ENCODE assay signal across 17 cellular contexts in the genomic region with DNA sequence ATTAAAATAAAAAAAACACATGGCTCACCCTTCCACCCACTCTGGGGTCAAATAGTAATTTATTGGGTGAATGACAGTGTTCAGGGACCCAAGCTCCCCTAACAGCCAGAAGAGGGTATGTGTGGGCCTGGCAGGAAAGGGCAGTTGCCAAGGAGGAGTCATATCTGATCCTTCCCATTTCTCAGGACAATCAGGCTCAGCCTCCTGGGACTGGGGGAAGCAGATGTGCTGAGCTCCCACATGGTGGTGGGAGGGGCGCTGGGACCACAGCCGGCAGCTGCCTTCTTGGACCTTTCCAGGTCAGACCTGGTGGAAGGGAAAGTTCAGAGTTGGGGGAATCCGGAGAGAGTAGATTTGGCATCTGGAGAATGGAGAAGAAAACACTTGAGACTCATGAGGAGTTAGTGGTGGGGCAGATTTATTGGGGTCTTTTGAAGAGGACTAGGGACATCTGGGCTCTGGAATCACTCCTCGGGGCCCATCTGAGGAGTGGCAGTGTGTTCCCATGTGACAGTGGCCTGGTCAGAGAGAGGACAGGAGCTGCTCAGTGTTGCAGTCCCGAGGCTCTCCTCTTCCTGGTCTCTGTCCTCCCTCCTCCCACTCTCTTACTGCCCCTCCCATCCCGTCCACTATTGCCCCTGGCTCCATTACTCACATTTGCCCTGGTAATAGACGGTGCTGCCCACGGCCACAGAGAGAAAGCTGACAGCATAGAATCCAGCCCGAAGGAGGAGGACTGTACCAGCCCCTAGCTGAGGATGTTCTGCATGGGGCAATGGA. TPM values are rescaled to one million over a fixed set of nuclear protein-coding genes. Genes with fewer than 3 reads are reported as not detected.
A peak's percentile ranks its signal among the peaks of the same experiment; 100 is the strongest.
DNase-seq lines count a peak whose midpoint lies in the region; ATAC-seq, FAIRE-seq and TF ChIP-seq lines count a peak whose summit lies in the region.
"Had no signal": no experiment of that assay in that cellular context is flagged by ENCODE, and none has a peak within 500 bp of the region (broad histone marks: within the 10 kb centered on the region; RNA-seq: fewer than 3 reads in every experiment).

No MANE protein-coding gene starts in this region.

- peak overlapping the region; percentile 93 for H3K4me2 ChIP-seq in Loucy (ENCODE audit: low read depth, low read length, poor library complexity, severe bottlenecking)
- no peak overlapping the region for H3K4me2 ChIP-seq in GM12878 (ENCODE audit: control insufficient read depth, insufficient read depth)
- no peak overlapping the region for H3K4me2 ChIP-seq in osteoblast (ENCODE audit: insufficient read depth, low read length)
- H3K4me2 ChIP-seq: smooth muscle cell had no signal

- TF ChIP-seq CTCF in Loucy (conservative IDR thresholded peaks at IDR 0.05; ENCODE audit: low read length), result no peak
- TF ChIP-seq CTCF in GM12878 (IDR thresholded peaks at IDR 0.05 in 2 of 3, conservative IDR thresholded peaks at IDR 0.05 in 1 of 3; ENCODE audit: control insufficient read depth in 2 of 3, extremely low read depth in 1 of 3, insufficient read depth in 1 of 3, low read depth in 3 of 3, low read length in 3 of 3), result no peak
- TF ChIP-seq CTCF in osteoblast (IDR thresholded peaks at IDR 0.05; ENCODE audit: extremely low read depth, low read depth, low read length), result no peak

- H2AFZ ChIP-seq in Loucy (ENCODE audit: low read length) (no peak overlapping the region), GM12878 (ENCODE audit: control insufficient read depth, low read depth, low read length) (no peak overlapping the region), osteoblast (ENCODE audit: low read length) (peak overlapping the region; percentile 77)

- H3K9ac ChIP-seq in Loucy (ENCODE audit: low read depth, low read length, poor library complexity, severe bottlenecking) (peak overlapping the region; percentile 85), GM12878 (ENCODE audit: control insufficient read depth, insufficient read depth, low read length) (no peak overlapping the region)

- H4K20me1 ChIP-seq in Loucy (ENCODE audit: insufficient read depth, low read length, poor library complexity, severe bottlenecking) (no peaks in the 10 kb centered on the region), GM12878 (ENCODE audit: control insufficient read depth, insufficient read depth) (no peaks in the 10 kb centered on the region), osteoblast (ENCODE audit: insufficient read depth, low read length) (no peaks in the 10 kb centered on the region)

- TF ChIP-seq POLR2A in GM12878 (IDR thresholded peaks at IDR 0.05; ENCODE audit: low read depth, low read length), result no peak
- TF ChIP-seq POLR2A in GM18505 (IDR thresholded peaks at IDR 0.05; ENCODE audit: borderline replicate concordance, extremely low read depth, insufficient read depth, insufficient read length), result no peak

- intact Hi-C loops in activated CD4-positive, alpha-beta memory T cell treated with anti-CD3 and anti-CD28 coated beads for 36 hours (cut with micrococcal nuclease), result no loop called here
- intact Hi-C loops in GM12878 (cut with micrococcal nuclease; ENCODE audit: unreplicated experiment), result no loop called here

- no peak for FAIRE-seq in GM12878 (lab: Jason Lieb, UNC)

- TF ChIP-seq EP300 in GM12878 (IDR thresholded peaks at IDR 0.05; ENCODE audit: borderline replicate concordance in 1 of 2, control insufficient read depth in 1 of 2, low read depth in 2 of 2, low read length in 2 of 2), result no peak

- H3K9me3 ChIP-seq in Loucy (ENCODE audit: insufficient read depth, low read depth, low read length) (no peaks in the 10 kb centered on the region), GM12878 (replicated peaks; ENCODE audit: control insufficient read depth, insufficient read depth, low read length) (no peaks in the 10 kb centered on the region), osteoblast (ENCODE audit: low read depth, low read length) (no peaks in the 10 kb centered on the region)

- ATAC-seq in GM12878 (no peak), GM18505 (IDR thresholded peaks at IDR 0.05; ENCODE audit: unreplicated experiment) (no peak)

- POLR2A ChIA-PET in activated CD4-positive, alpha-beta memory T cell treated with anti-CD3 and anti-CD28 coated beads, Interleukin-2, amount 10 ng/mL, durations not matched to agents 7 days and 5 days (lab: Charles Lee), result interaction anchor here (0.9 to 36.9 kb wide), 4 partner anchors 4 to 94 kb away, joined by 4 to 1578 read pairs (median 796); a partner anchor contains a TSS
- POLR2A ChIA-PET in activated CD4-positive, alpha-beta memory T cell treated with anti-CD3 and anti-CD28 coated beads for 36 hours (lab: Charles Lee), result interaction anchor here (0.6 to 18.2 kb wide), 4 partner anchors 9 to 29 kb away, joined by 3 to 259 read pairs (median 4); a partner anchor contains a TSS
- POLR2A ChIA-PET in GM12878 (lab: Charles Lee), result interaction anchor here (0.8 to 17.1 kb wide), 4 partner anchors 7 to 39 kb away, joined by 4 to 282 read pairs (median 193); a partner anchor contains a TSS

- peak overlapping the region; percentile 44 for H3K27ac Mint-ChIP-seq in activated CD4-positive, alpha-beta memory T cell treated with anti-CD3 and anti-CD28 coated beads, Interleukin-2, amount 10 ng/mL, durations not matched to agents 7 days and 5 days
- no peak overlapping the region for H3K27ac Mint-ChIP-seq in activated CD4-positive, alpha-beta memory T cell treated with anti-CD3 and anti-CD28 coated beads for 36 hours

- H3K9me3 Mint-ChIP-seq in activated CD4-positive, alpha-beta memory T cell treated with anti-CD3 and anti-CD28 coated beads, Interleukin-2, amount 10 ng/mL, durations not matched to agents 7 days and 5 days, result no peaks in the 10 kb centered on the region
- H3K9me3 Mint-ChIP-seq in activated CD4-positive, alpha-beta memory T cell treated with anti-CD3 and anti-CD28 coated beads for 36 hours, result no peaks in the 10 kb centered on the region

- peaks cover 3% of the 10 kb centered on the region; the same call in 1 of the 2 replicates for H3F3A ChIP-seq in Loucy (ENCODE audit: low read depth)

- H3K27ac ChIP-seq in GM12878 (ENCODE audit: control insufficient read depth, insufficient read depth) (no peak overlapping the region; the same call in 1 of the 2 replicates), osteoblast (ENCODE audit: low read depth, low read length) (no peak overlapping the region)
- H3K27ac ChIP-seq: coronary artery had no signal

- H3K4me1 ChIP-seq in Loucy (ENCODE audit: insufficient read depth, low read length, poor library complexity, severe bottlenecking) (peaks cover 67% of the 10 kb centered on the region), GM12878 (ENCODE audit: control insufficient read depth, insufficient read depth, low read length) (peaks cover 55% of the 10 kb centered on the region), osteoblast (ENCODE audit: insufficient read depth, low read length) (peaks cover 5% of the 10 kb centered on the region)

- H3K79me2 ChIP-seq in Loucy (ENCODE audit: insufficient read depth, low read length), result peaks cover 36% of the 10 kb centered on the region
- peaks cover 1% of the 10 kb centered on the region; the same call in 1 of the 2 replicates for H3K79me2 ChIP-seq in GM12878 (ENCODE audit: control insufficient read depth, insufficient read depth, low read length)
- H3K79me2 ChIP-seq in osteoblast (ENCODE audit: insufficient read depth, low read length), result no peaks in the 10 kb centered on the region

- no peaks in the 10 kb centered on the region for H3K27me3 ChIP-seq in Loucy (ENCODE audit: insufficient read depth, low read length, poor library complexity, severe bottlenecking)
- H3K27me3 ChIP-seq in GM12878 (replicated peaks in 1 of 2; ENCODE audit: control insufficient read depth in 2 of 2, insufficient read depth in 2 of 2, low read length in 1 of 2), result no peaks in the 10 kb centered on the region
- H3K27me3 ChIP-seq in osteoblast (ENCODE audit: insufficient read depth, low read length), result no peaks in the 10 kb centered on the region

- no peaks in the 10 kb centered on the region for H3K27me3 Mint-ChIP-seq in activated CD4-positive, alpha-beta memory T cell treated with anti-CD3 and anti-CD28 coated beads, Interleukin-2, amount 10 ng/mL, durations not matched to agents 7 days and 5 days
- no peaks in the 10 kb centered on the region for H3K27me3 Mint-ChIP-seq in activated CD4-positive, alpha-beta memory T cell treated with anti-CD3 and anti-CD28 coated beads for 36 hours

- DNase-seq in activated CD4-positive, alpha-beta memory T cell treated with anti-CD3 and anti-CD28 coated beads, Interleukin-2, amount 10 ng/mL, durations not matched to agents 7 days and 5 days, result no peak
- no peak for DNase-seq in activated CD4-positive, alpha-beta memory T cell treated with anti-CD3 and anti-CD28 coated beads for 36 hours
- no peak for DNase-seq in GM12878 (ENCODE audit: low read depth, low spot score)
- peak; percentile 73 for DNase-seq in osteoblast (ENCODE audit: insufficient read length, low spot score, missing footprints)
- DNase-seq in hepatic stellate cell (ENCODE audit: low spot score), result no peak
- DNase-seq in 8988T, result no peak
- DNase-seq: activated naive CD4-positive, alpha-beta T cell treated with Interleukin-2 at 50 U/mL for 16 hours; NCI-H1048; NCI-H446; RPMI8226 had no signal

- in situ Hi-C loops in GM12878 (cut with MboI), result no loop called here

- TF ChIP-seq RAD21 in GM12878 (IDR thresholded peaks at IDR 0.05; ENCODE audit: insufficient read depth, low read depth, low read length), result no peak

- H3K36me3 ChIP-seq in Loucy (ENCODE audit: insufficient read depth, low read length) (no peaks in the 10 kb centered on the region), GM12878 (ENCODE audit: control insufficient read depth in 2 of 2, insufficient read depth in 2 of 2, low read length in 1 of 2) (no peaks in the 10 kb centered on the region), osteoblast (ENCODE audit: insufficient read depth, low read length) (no peaks in the 10 kb centered on the region)

- peaks cover 84% of the 10 kb centered on the region for H3K4me1 Mint-ChIP-seq in activated CD4-positive, alpha-beta memory T cell treated with anti-CD3 and anti-CD28 coated beads, Interleukin-2, amount 10 ng/mL, durations not matched to agents 7 days and 5 days
- peaks cover 66% of the 10 kb centered on the region for H3K4me1 Mint-ChIP-seq in activated CD4-positive, alpha-beta memory T cell treated with anti-CD3 and anti-CD28 coated beads for 36 hours (ENCODE audit: low read depth)

- 66% methylated on average over 9 of the region's 9 CpGs for WGBS in GM12878 (ENCODE audit: insufficient coverage, insufficient replicate concordance, low lambda C conversion rate, missing lambda C conversion rate)

- SMC1A ChIA-PET in GM12878 (lab: Charles Lee; ENCODE audit: uncharacterized antibody, unreplicated experiment), result interaction anchor here (1.0 to 45.5 kb wide), 3 partner anchors 6 to 34 kb away, joined by 3 to 1989 read pairs (median 523); a partner anchor contains a TSS

- RAD21 ChIA-PET in GM12878 (lab: Charles Lee; ENCODE audit: unreplicated experiment), result interaction anchor here (1.4 to 17.5 kb wide), 4 partner anchors 7 to 36 kb away, joined by 3 to 620 read pairs (median 237); a partner anchor contains a TSS

- H3K4me3 ChIP-seq in Loucy (ENCODE audit: low read length, poor library complexity, severe bottlenecking), result peak overlapping the region; percentile 70
- no peak overlapping the region for H3K4me3 ChIP-seq in GM12878
- H3K4me3 ChIP-seq in osteoblast (ENCODE audit: insufficient read depth, low read length), result no peak overlapping the region
- H3K4me3 ChIP-seq: coronary artery, smooth muscle cell had no signal

- no TSS peak for BruUV-seq in GM12878 (replicated peaks; lab: Mats Ljungman, UMichigan)

- H3K9me2 ChIP-seq in Loucy (replicated peaks; ENCODE audit: low read depth, low read length), result no peaks in the 10 kb centered on the region

- H3K36me3 Mint-ChIP-seq in activated CD4-positive, alpha-beta memory T cell treated with anti-CD3 and anti-CD28 coated beads, Interleukin-2, amount 10 ng/mL, durations not matched to agents 7 days and 5 days (ENCODE audit: low read depth), result peaks cover 31% of the 10 kb centered on the region
- peaks cover 1% of the 10 kb centered on the region for H3K36me3 Mint-ChIP-seq in activated CD4-positive, alpha-beta memory T cell treated with anti-CD3 and anti-CD28 coated beads for 36 hours

- peak overlapping the region; percentile 17 for H3K4me3 Mint-ChIP-seq in activated CD4-positive, alpha-beta memory T cell treated with anti-CD3 and anti-CD28 coated beads, Interleukin-2, amount 10 ng/mL, durations not matched to agents 7 days and 5 days
- no peak overlapping the region for H3K4me3 Mint-ChIP-seq in activated CD4-positive, alpha-beta memory T cell treated with anti-CD3 and anti-CD28 coated beads for 36 hours

- CTCF ChIA-PET in activated CD4-positive, alpha-beta memory T cell treated with anti-CD3 and anti-CD28 coated beads, Interleukin-2, amount 10 ng/mL, durations not matched to agents 7 days and 5 days (lab: Charles Lee), result interaction anchor here (1.8 to 18.7 kb wide), 4 partner anchors 6 to 43 kb away, joined by 4 to 640 read pairs (median 204); a partner anchor contains a TSS
- CTCF ChIA-PET in activated CD4-positive, alpha-beta memory T cell treated with anti-CD3 and anti-CD28 coated beads for 36 hours (lab: Charles Lee), result interaction anchor here (14.7 to 28.8 kb wide), 3 partner anchors 4 to 36 kb away, joined by 740 to 1658 read pairs (median 740); a partner anchor contains a TSS
- CTCF ChIA-PET in GM12878 (lab: Yijun Ruan, JAX), result interaction anchor here (2.2 to 31.0 kb wide), 3 partner anchors 9 to 34 kb away, joined by 16 to 2098 read pairs (median 789); a partner anchor contains a TSS

RNA-seq across cellular contexts. Expression of a gene that starts 3.0 kb away (rescaled TPM):
- 10 to 100 TPM; 69.8 to 74.5 TPM for total RNA-seq in activated CD4-positive, alpha-beta memory T cell treated with anti-CD3 and anti-CD28 coated beads, Interleukin-2, amount 10 ng/mL, durations not matched to agents 7 days and 5 days
- total RNA-seq in activated CD4-positive, alpha-beta memory T cell treated with anti-CD3 and anti-CD28 coated beads for 36 hours, result 10 to 100 TPM; 15.7 to 16.9 TPM
- total RNA-seq in GM12878 (2013; cell fraction: nucleolus; rRNA removed), result 1.6 and 2.5 TPM in 2 replicates
- total RNA-seq in GM12878 (2014; rRNA removed) (12.2 and 16.8 TPM in 2 replicates), GM12878 (2014; rRNA removed; fragmentation: Illumina TruSeq; extraction: Trizol) (16.4 and 19.1 TPM in 2 replicates), GM12878 (2021) (16.5 and 20.6 TPM in 2 replicates), osteoblast (0.29 TPM in 1 of 2 replicates, not detected in the other)
- 8.2 TPM for polyA plus RNA-seq in GM12878 (2011; ENCODE audit: low read depth)
- polyA plus RNA-seq in GM12878 (2011; rRNA removed) (2.9 and 4.1 TPM in 2 replicates), GM12878 (2014; fragmentation: Illumina TruSeq; extraction: Trizol) (22.3 and 23.3 TPM in 2 replicates), GM12878 (2014; fragmentation: Nextera tagmentation; extraction: Ambion mirVana) (10 to 100 TPM; 30.0 to 35.5 TPM), GM12878 (2014; rRNA removed) (21.2 and 26.3 TPM in 2 replicates), GM12878 (2016; fragmentation: Nextera tagmentation; extraction: Ambion mirVana) (10 to 100 TPM; 10.0 to 11.9 TPM)
- 3.4 and 5.0 TPM in 2 replicates for polyA plus RNA-seq in GM12878 (2011; cell fraction: cytosol; rRNA removed)
- 3.6 and 5.1 TPM in 2 replicates for polyA plus RNA-seq in GM12878 (2011; cell fraction: nucleus; rRNA removed)
- 12.3 and 12.5 TPM in 2 replicates for polyA plus RNA-seq in GM12878 (2012)
- 1.6 and 2.0 TPM in 2 replicates for polyA minus RNA-seq in GM12878 (2011; rRNA and poly(A)+ RNA removed)
- not detected in 2 replicates for polyA minus RNA-seq in GM12878 (2011; cell fraction: cytosol; rRNA and poly(A)+ RNA removed)
- 2.0 TPM in 1 of 2 replicates, not detected in the other for polyA minus RNA-seq in GM12878 (2011; cell fraction: nucleus; rRNA and poly(A)+ RNA removed)
- total RNA-seq: fibroblast of villous mesenchyme, smooth muscle cell had no signal

RNA-seq across cellular contexts. Expression of a gene that starts 3.7 kb away (rescaled TPM):
- 10 to 100 TPM; 76.4 to 78.3 TPM for total RNA-seq in activated CD4-positive, alpha-beta memory T cell treated with anti-CD3 and anti-CD28 coated beads, Interleukin-2, amount 10 ng/mL, durations not matched to agents 7 days and 5 days
- total RNA-seq in activated CD4-positive, alpha-beta memory T cell treated with anti-CD3 and anti-CD28 coated beads for 36 hours, result 10 to 100 TPM; 11.7 to 12.2 TPM
- 0.94 and 1.2 TPM in 2 replicates for total RNA-seq in GM12878 (2013; cell fraction: nucleolus; rRNA removed)
- total RNA-seq in GM12878 (2014; rRNA removed) (11.2 and 13.1 TPM in 2 replicates), GM12878 (2014; rRNA removed; fragmentation: Illumina TruSeq; extraction: Trizol) (9.4 and 11.4 TPM in 2 replicates), GM12878 (2021) (20.2 and 21.0 TPM in 2 replicates), osteoblast (not detected in 2 replicates)
- 19.9 TPM for polyA plus RNA-seq in GM12878 (2011; ENCODE audit: low read depth)
- polyA plus RNA-seq in GM12878 (2011; rRNA removed) (7.7 and 12.0 TPM in 2 replicates), GM12878 (2014; fragmentation: Illumina TruSeq; extraction: Trizol) (10.1 and 16.8 TPM in 2 replicates), GM12878 (2014; fragmentation: Nextera tagmentation; extraction: Ambion mirVana) (10 to 100 TPM; 31.2 to 42.3 TPM), GM12878 (2014; rRNA removed) (16.9 and 27.6 TPM in 2 replicates), GM12878 (2016; fragmentation: Nextera tagmentation; extraction: Ambion mirVana) (10 to 100 TPM in 1 of 2 experiments, 1 to 10 TPM in 1; 9.4 to 15.0 TPM)
- 22.0 and 25.1 TPM in 2 replicates for polyA plus RNA-seq in GM12878 (2011; cell fraction: cytosol; rRNA removed)
- polyA plus RNA-seq in GM12878 (2011; cell fraction: nucleus; rRNA removed), result 8.0 and 9.0 TPM in 2 replicates
- polyA plus RNA-seq in GM12878 (2012), result 19.6 and 22.4 TPM in 2 replicates
- 14.8 and 15.3 TPM in 2 replicates for polyA minus RNA-seq in GM12878 (2011; rRNA and poly(A)+ RNA removed)
- polyA minus RNA-seq in GM12878 (2011; cell fraction: cytosol; rRNA and poly(A)+ RNA removed), result 7.3 and 7.5 TPM in 2 replicates
- 2.5 and 3.0 TPM in 2 replicates for polyA minus RNA-seq in GM12878 (2011; cell fraction: nucleus; rRNA and poly(A)+ RNA removed)
- total RNA-seq: fibroblast of villous mesenchyme, kidney epithelial cell, smooth muscle cell, ureter had no signal

RNA-seq across cellular contexts. Expression of a gene that starts 6.8 kb away (rescaled TPM):
- total RNA-seq in activated CD4-positive, alpha-beta memory T cell treated with anti-CD3 and anti-CD28 coated beads, Interleukin-2, amount 10 ng/mL, durations not matched to agents 7 days and 5 days, result 1,000 to 10,000 TPM; 1,185 to 1,194 TPM
- 100 to 1,000 TPM; 161 to 164 TPM for total RNA-seq in activated CD4-positive, alpha-beta memory T cell treated with anti-CD3 and anti-CD28 coated beads for 36 hours
- total RNA-seq in GM12878 (2013; cell fraction: nucleolus; rRNA removed), result 7.5 and 8.2 TPM in 2 replicates
- total RNA-seq in GM12878 (2014; rRNA removed) (37.9 and 48.6 TPM in 2 replicates), GM12878 (2014; rRNA removed; fragmentation: Illumina TruSeq; extraction: Trizol) (22.6 and 23.3 TPM in 2 replicates), GM12878 (2021) (46.8 and 50.9 TPM in 2 replicates), osteoblast (0.29 TPM in 1 of 2 replicates, not detected in the other)
- polyA plus RNA-seq in GM12878 (2011; ENCODE audit: low read depth), result 17.1 TPM
- polyA plus RNA-seq in GM12878 (2011; rRNA removed) (3.2 and 4.9 TPM in 2 replicates), GM12878 (2014; fragmentation: Illumina TruSeq; extraction: Trizol) (2.7 and 10.0 TPM in 2 replicates), GM12878 (2014; fragmentation: Nextera tagmentation; extraction: Ambion mirVana) (1 to 10 TPM in 1 of 2 experiments, under 1 TPM in 1; 0.71 to 5.9 TPM), GM12878 (2014; rRNA removed) (74.3 and 91.2 TPM in 2 replicates), GM12878 (2016; fragmentation: Nextera tagmentation; extraction: Ambion mirVana) (10 to 100 TPM; 16.6 to 24.0 TPM)
- polyA plus RNA-seq in GM12878 (2011; cell fraction: cytosol; rRNA removed), result 8.2 and 11.5 TPM in 2 replicates
- polyA plus RNA-seq in GM12878 (2011; cell fraction: nucleus; rRNA removed), result 8.7 and 10.0 TPM in 2 replicates
- polyA plus RNA-seq in GM12878 (2012), result 66.8 and 106 TPM in 2 replicates
- polyA minus RNA-seq in GM12878 (2011; rRNA and poly(A)+ RNA removed), result 2.0 TPM in 2 replicates
- 1.4 and 2.7 TPM in 2 replicates for polyA minus RNA-seq in GM12878 (2011; cell fraction: cytosol; rRNA and poly(A)+ RNA removed)
- polyA minus RNA-seq in GM12878 (2011; cell fraction: nucleus; rRNA and poly(A)+ RNA removed), result 3.0 and 5.3 TPM in 2 replicates
- total RNA-seq: fibroblast of villous mesenchyme, smooth muscle cell had no signal

RNA-seq across cellular contexts. Expression of a gene that starts 13.7 kb away (rescaled TPM):
- 100 to 1,000 TPM; 124 to 130 TPM for total RNA-seq in activated CD4-positive, alpha-beta memory T cell treated with anti-CD3 and anti-CD28 coated beads, Interleukin-2, amount 10 ng/mL, durations not matched to agents 7 days and 5 days
- total RNA-seq in activated CD4-positive, alpha-beta memory T cell treated with anti-CD3 and anti-CD28 coated beads for 36 hours, result 100 to 1,000 TPM; 165 to 167 TPM
- total RNA-seq in GM12878 (2013; cell fraction: nucleolus; rRNA removed), result 19.7 and 21.4 TPM in 2 replicates
- 89.1 and 92.9 TPM in 2 replicates for total RNA-seq in GM12878 (2014; rRNA removed)
- 68.6 and 70.2 TPM in 2 replicates for total RNA-seq in GM12878 (2014; rRNA removed; fragmentation: Illumina TruSeq; extraction: Trizol)
- 80.5 and 83.9 TPM in 2 replicates for total RNA-seq in GM12878 (2021)
- polyA plus RNA-seq in GM12878 (2011; ENCODE audit: low read depth), result 12.5 TPM
- 15.0 and 22.7 TPM in 2 replicates for polyA plus RNA-seq in GM12878 (2011; rRNA removed)
- polyA plus RNA-seq in GM12878 (2011; cell fraction: cytosol; rRNA removed), result 28.8 and 29.4 TPM in 2 replicates
- polyA plus RNA-seq in GM12878 (2011; cell fraction: nucleus; rRNA removed), result 74.0 and 77.8 TPM in 2 replicates
- 26.7 and 36.6 TPM in 2 replicates for polyA plus RNA-seq in GM12878 (2012)
- 50.6 and 74.3 TPM in 2 replicates for polyA plus RNA-seq in GM12878 (2014; fragmentation: Illumina TruSeq; extraction: Trizol)
- polyA plus RNA-seq in GM12878 (2014; fragmentation: Nextera tagmentation; extraction: Ambion mirVana), result 10 to 100 TPM; 18.0 to 30.2 TPM
- polyA plus RNA-seq in GM12878 (2014; rRNA removed), result 94.8 and 97.1 TPM in 2 replicates
- 10 to 100 TPM; 49.4 to 53.5 TPM for polyA plus RNA-seq in GM12878 (2016; fragmentation: Nextera tagmentation; extraction: Ambion mirVana)
- polyA minus RNA-seq in GM12878 (2011; rRNA and poly(A)+ RNA removed), result 12.1 and 23.3 TPM in 2 replicates
- polyA minus RNA-seq in GM12878 (2011; cell fraction: cytosol; rRNA and poly(A)+ RNA removed), result 14.3 and 17.4 TPM in 2 replicates
- polyA minus RNA-seq in GM12878 (2011; cell fraction: nucleus; rRNA and poly(A)+ RNA removed), result 34.0 and 36.5 TPM in 2 replicates
- total RNA-seq in osteoblast, result not detected in 2 replicates

RNA-seq across cellular contexts. Expression of a gene that starts 17.0 kb away (rescaled TPM):
- 10 to 100 TPM; 37.2 to 38.4 TPM for total RNA-seq in activated CD4-positive, alpha-beta memory T cell treated with anti-CD3 and anti-CD28 coated beads, Interleukin-2, amount 10 ng/mL, durations not matched to agents 7 days and 5 days
- total RNA-seq in activated CD4-positive, alpha-beta memory T cell treated with anti-CD3 and anti-CD28 coated beads for 36 hours, result 100 to 1,000 TPM; 696 to 733 TPM
- total RNA-seq in GM12878 (2013; cell fraction: nucleolus; rRNA removed), result 9.0 and 10.2 TPM in 2 replicates
- total RNA-seq in GM12878 (2014; rRNA removed) (50.0 and 50.2 TPM in 2 replicates), GM12878 (2014; rRNA removed; fragmentation: Illumina TruSeq; extraction: Trizol) (35.8 and 36.4 TPM in 2 replicates), GM12878 (2021) (69.8 and 72.5 TPM in 2 replicates), osteoblast (not detected in 2 replicates)
- 45.5 TPM for polyA plus RNA-seq in GM12878 (2011; ENCODE audit: low read depth)
- polyA plus RNA-seq in GM12878 (2011; rRNA removed) (10.6 and 27.5 TPM in 2 replicates), GM12878 (2014; fragmentation: Illumina TruSeq; extraction: Trizol) (84.7 and 94.0 TPM in 2 replicates), GM12878 (2014; fragmentation: Nextera tagmentation; extraction: Ambion mirVana) (100 to 1,000 TPM in 1 of 2 experiments, 10 to 100 TPM in 1; 87.8 to 100 TPM), GM12878 (2014; rRNA removed) (40.8 and 46.9 TPM in 2 replicates), GM12878 (2016; fragmentation: Nextera tagmentation; extraction: Ambion mirVana) (10 to 100 TPM; 80.3 to 88.3 TPM)
- 30.5 and 33.8 TPM in 2 replicates for polyA plus RNA-seq in GM12878 (2011; cell fraction: cytosol; rRNA removed)
- 26.1 and 29.1 TPM in 2 replicates for polyA plus RNA-seq in GM12878 (2011; cell fraction: nucleus; rRNA removed)
- 70.4 and 102 TPM in 2 replicates for polyA plus RNA-seq in GM12878 (2012)
- polyA minus RNA-seq in GM12878 (2011; rRNA and poly(A)+ RNA removed), result 17.0 and 17.4 TPM in 2 replicates
- polyA minus RNA-seq in GM12878 (2011; cell fraction: cytosol; rRNA and poly(A)+ RNA removed), result 19.0 and 20.9 TPM in 2 replicates
- polyA minus RNA-seq in GM12878 (2011; cell fraction: nucleus; rRNA and poly(A)+ RNA removed), result 4.0 and 4.9 TPM in 2 replicates
- total RNA-seq: fibroblast of villous mesenchyme, smooth muscle cell, ureter had no signal
